In genomic region chr19:48006762-48007161, GRCh38 we compare ENCODE assay signal across 14 cellular contexts. TPM values are rescaled to one million over a fixed set of nuclear protein-coding genes. Genes with fewer than 3 reads are reported as not detected.
DNase-seq lines count a peak whose midpoint lies in the region; ATAC-seq and TF ChIP-seq lines count a peak whose summit lies in the region.
"Had no signal": no experiment of that assay in that cellular context is flagged by ENCODE, and none has a peak within 500 bp of the region (broad histone marks: within the 10 kb centered on the region; RNA-seq: fewer than 3 reads in every experiment).

No MANE protein-coding gene starts in this region.

- H3K9me3 ChIP-seq in PC-9 (ENCODE audit: insufficient read depth, low read depth) (no peaks in the 10 kb centered on the region), gastroesophageal sphincter (peaks cover 0 to 7% (median 0%) of the 10 kb centered on the region in 3 donors)

- 72 to 100% methylated on average over 2 to 6 of the region's 6 CpGs for WGBS in gastroesophageal sphincter (ENCODE audit: low coverage in 1 of 2), 2 donors

- H2AFZ ChIP-seq in PC-9, result no peak overlapping the region

- no TSS peak for BruUV-seq in PC-9 (replicated peaks; lab: Mats Ljungman, UMichigan)

- TF ChIP-seq EP300 in gastroesophageal sphincter (IDR thresholded peaks at IDR 0.05), result no peak

- H3K79me2 ChIP-seq in PC-9 (ENCODE audit: low read depth), result no peaks in the 10 kb centered on the region

- intact Hi-C loops in PC-9 (cut with micrococcal nuclease; ENCODE audit: unreplicated experiment), result no loop called here

- TF ChIP-seq CTCF in GM12872 (IDR thresholded peaks at IDR 0.05; ENCODE audit: insufficient read depth, low read depth, low read length), result peak; percentile 45; the same call in 2 of the 3 replicates
- TF ChIP-seq CTCF in PC-9 (conservative IDR thresholded peaks at IDR 0.05), result peak; percentile 43; the same call in 1 of the 2 replicates
- no peak for TF ChIP-seq CTCF in gastroesophageal sphincter (IDR thresholded peaks at IDR 0.05)

- no peak overlapping the region for H3K4me2 ChIP-seq in PC-9

- ATAC-seq in gastroesophageal sphincter, result no peak
- ATAC-seq: activated CD4-positive, CD25-positive, alpha-beta regulatory T cell treated with anti-CD3 and anti-CD28 coated beads, Interleukin-2, amount 50 U/mL, for 24 hours; naive thymus-derived CD8-positive, alpha-beta T cell had no signal

- no peaks in the 10 kb centered on the region for H3F3A ChIP-seq in PC-9 (ENCODE audit: insufficient read depth, low read depth)

- DNase-seq in NCI-H2171 treated with DMSO at 0.1 percent for 48 hours (lab: John Stamatoyannopoulos, UW), result peak; percentile 27
- DNase-seq in NCI-H2171 (lab: John Stamatoyannopoulos, UW), result no peak
- no peak for DNase-seq in PC-9
- DNase-seq in iPS DF 19.7 (ENCODE audit: low read depth, low spot score), result peak; percentile 5
- no peak for DNase-seq in NCI-H1092 (lab: John Stamatoyannopoulos, UW)
- DNase-seq in stimulated activated naive CD4-positive, alpha-beta T cell (lab: John Stamatoyannopoulos, UW), result no peak
- DNase-seq: ACHN; immature natural killer cell; MV-4-11; naive thymus-derived CD8-positive, alpha-beta T cell had no signal

- no peak for TF ChIP-seq POLR2A in gastroesophageal sphincter (IDR thresholded peaks at IDR 0.05)

- H3K27ac ChIP-seq in PC-9, result no peak overlapping the region
- no peak overlapping the region for H3K27ac ChIP-seq in gastroesophageal sphincter

- no peaks in the 10 kb centered on the region for H3K36me3 ChIP-seq in PC-9 (ENCODE audit: low read depth)
- H3K36me3 ChIP-seq in gastroesophageal sphincter, result no peaks in the 10 kb centered on the region

- CTCF ChIA-PET in PC-9 (lab: Charles Lee), result no interaction called here

- H3K4me1 ChIP-seq in PC-9 (replicated peaks; ENCODE audit: insufficient read depth), result no peaks in the 10 kb centered on the region
- no peaks in the 10 kb centered on the region for H3K4me1 ChIP-seq in gastroesophageal sphincter

- no peaks in the 10 kb centered on the region for H3K9me2 ChIP-seq in PC-9 (ENCODE audit: insufficient read depth)

- H3K27me3 ChIP-seq in PC-9 (ENCODE audit: insufficient read depth, low read depth), result peaks cover 40% of the 10 kb centered on the region
- H3K27me3 ChIP-seq in gastroesophageal sphincter, result peaks cover 33% of the 10 kb centered on the region

- H3K4me3 ChIP-seq in PC-9 (no peak overlapping the region), gastroesophageal sphincter (no peak overlapping the region)

- POLR2A ChIA-PET in PC-9 (lab: Charles Lee; ENCODE audit: unreplicated experiment), result no interaction called here

- H4K20me1 ChIP-seq in PC-9 (ENCODE audit: insufficient read depth), result no peaks in the 10 kb centered on the region

RNA-seq across cellular contexts. Expression of gene ELSPBP1, which starts 12.3 kb away (rescaled TPM):
- total RNA-seq in PC-9 (2021) (not detected in 2 replicates), gastroesophageal sphincter (not detected)
- total RNA-seq: naive thymus-derived CD8-positive, alpha-beta T cell; temporal lobe had no signal

RNA-seq across cellular contexts. Expression of gene BSPH1, which starts 14.8 kb away (rescaled TPM):
- total RNA-seq in PC-9 (2021), result not detected in 2 replicates
- total RNA-seq in gastroesophageal sphincter, result not detected
- total RNA-seq: naive thymus-derived CD8-positive, alpha-beta T cell; temporal lobe had no signal

RNA-seq across cellular contexts. Expression of gene CABP5, which starts 37.1 kb away (rescaled TPM):
- total RNA-seq in PC-9 (2021), result not detected in 2 replicates
- not detected for total RNA-seq in gastroesophageal sphincter
- total RNA-seq: naive thymus-derived CD8-positive, alpha-beta T cell; temporal lobe had no signal

Comparison
In these comparisons a context has a peak if more than half of its experiments do, and no peak if none do; other contexts are left out.
1. DNase-seq: peak in NCI-H2171 treated with DMSO at 0.1 percent for 48 hours (single experiment) and iPS DF 19.7 (single experiment); none in NCI-H2171 (single experiment), PC-9 (0 of 2), NCI-H1092 (single experiment) and stimulated activated naive CD4-positive, alpha-beta T cell (0 of 6).
2. CTCF ChIP-seq: peak in GM12872 (single experiment) and PC-9 (single experiment); none in gastroesophageal sphincter (0 of 4).